In the genomic region with DNA sequence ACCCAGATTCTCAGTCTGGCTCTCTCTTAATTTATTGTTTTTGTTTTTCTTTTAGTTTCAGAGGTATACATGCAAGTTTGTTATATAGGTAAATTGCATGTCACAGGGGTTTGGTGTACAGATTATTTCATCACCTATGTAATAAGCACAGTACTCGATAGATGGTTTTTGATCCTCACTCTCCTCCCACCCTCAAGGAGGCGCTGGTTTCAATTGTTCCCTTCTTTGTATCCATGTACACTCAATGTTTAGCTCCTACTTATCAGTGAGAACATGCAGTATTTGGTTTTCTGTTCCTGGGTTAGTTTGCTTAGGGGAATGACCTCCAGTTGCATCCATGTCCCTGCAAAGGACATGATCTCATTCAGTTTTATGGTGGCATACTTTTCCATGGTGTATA, we compare ENCODE assay signal across 27 cellular contexts.
"Had no signal": no experiment of that assay in that cellular context is flagged by ENCODE, and none has a peak within 500 bp of the region (broad histone marks: within the 10 kb centered on the region; RNA-seq: fewer than 3 reads in every experiment).

No MANE protein-coding gene starts in this region.

- H3K4me3 Mint-ChIP-seq: activated B cell treated with CpG ODN at 0.5 μM for 24 hours; activated CD8-positive, alpha-beta T cell treated with anti-CD3 and anti-CD28 coated beads for 36 hours; activated naive CD8-positive, alpha-beta T cell; activated T-helper 17 cell treated with anti-CD3 and anti-CD28 coated beads, Interleukin-2, amount 50 U/mL, for 72 hours had no signal

- DNase-seq: activated B cell treated with CpG ODN at 0.5 μM for 24 hours; activated CD4-positive, alpha-beta T cell treated with anti-CD3 and anti-CD28 coated beads for 48 hours; activated CD4-positive, alpha-beta T cell treated with anti-CD3 and anti-CD28 coated beads, Interleukin-2, amount 50 U/mL, for 1 hour; activated CD4-positive, alpha-beta T cell treated with anti-CD3 and anti-CD28 coated beads, Interleukin-2, amount 50 U/mL, for 48 hours; activated CD8-positive, alpha-beta memory T cell treated with anti-CD3 and anti-CD28 coated beads for 24 hours; activated CD8-positive, alpha-beta T cell treated with anti-CD3 and anti-CD28 coated beads for 36 hours; activated effector memory CD4-positive, alpha-beta T cell treated with Interleukin-2 at 50 U/mL for 16 hours; activated gamma-delta T cell treated with Interleukin-2 at 50 U/mL for 16 hours; activated naive CD4-positive, alpha-beta T cell treated with anti-CD3 and anti-CD28 coated beads, Interleukin-2, amount 50 U/mL, for 16 hours; activated naive CD4-positive, alpha-beta T cell treated with Interleukin-2 at 50 U/mL for 16 hours; activated T-cell treated with anti-CD3 and anti-CD28 coated beads, Interleukin-2, amount 50 U/mL, for 1 hour; activated T-cell treated with anti-CD3 and anti-CD28 coated beads, Interleukin-2, amount 50 U/mL, for 48 hours; amniotic stem cell; anterior cingulate cortex; caudate nucleus; cortex of kidney; dermis blood vessel endothelial cell; effector CD8-positive, alpha-beta T cell; foreskin fibroblast; head of caudate nucleus; hypothalamus; T1000; WERI-Rb-1 had no signal

- H3K27ac ChIP-seq: epithelial cell of prostate, WERI-Rb-1 had no signal

- H3K27me3 Mint-ChIP-seq: activated CD8-positive, alpha-beta T cell treated with anti-CD3 and anti-CD28 coated beads for 36 hours had no signal

- H3K9me3 Mint-ChIP-seq: activated B cell treated with CpG ODN at 0.5 μM for 24 hours; activated CD8-positive, alpha-beta T cell treated with anti-CD3 and anti-CD28 coated beads for 36 hours had no signal

- H3K4me1 Mint-ChIP-seq: activated B cell treated with CpG ODN at 0.5 μM for 24 hours; activated T-helper 17 cell treated with anti-CD3 and anti-CD28 coated beads, Interleukin-2, amount 50 U/mL, for 72 hours had no signal

- H3K27ac Mint-ChIP-seq: activated B cell treated with CpG ODN at 0.5 μM for 24 hours; activated CD8-positive, alpha-beta T cell treated with anti-CD3 and anti-CD28 coated beads for 36 hours; activated naive CD8-positive, alpha-beta T cell; activated T-helper 17 cell treated with anti-CD3 and anti-CD28 coated beads, Interleukin-2, amount 50 U/mL, for 72 hours had no signal

- H3K36me3 ChIP-seq: WERI-Rb-1 had no signal

- ATAC-seq: activated CD4-positive, CD25-positive, alpha-beta regulatory T cell treated with anti-CD3 and anti-CD28 coated beads, Interleukin-2, amount 50 U/mL, for 24 hours; activated CD8-positive, alpha-beta T cell treated with anti-CD3 and anti-CD28 coated beads for 36 hours; activated T-helper 17 cell treated with anti-CD3 and anti-CD28 coated beads, Interleukin-2, amount 50 U/mL, for 72 hours had no signal
